ENCODE assay signal across 17 cellular contexts in the genomic region with DNA sequence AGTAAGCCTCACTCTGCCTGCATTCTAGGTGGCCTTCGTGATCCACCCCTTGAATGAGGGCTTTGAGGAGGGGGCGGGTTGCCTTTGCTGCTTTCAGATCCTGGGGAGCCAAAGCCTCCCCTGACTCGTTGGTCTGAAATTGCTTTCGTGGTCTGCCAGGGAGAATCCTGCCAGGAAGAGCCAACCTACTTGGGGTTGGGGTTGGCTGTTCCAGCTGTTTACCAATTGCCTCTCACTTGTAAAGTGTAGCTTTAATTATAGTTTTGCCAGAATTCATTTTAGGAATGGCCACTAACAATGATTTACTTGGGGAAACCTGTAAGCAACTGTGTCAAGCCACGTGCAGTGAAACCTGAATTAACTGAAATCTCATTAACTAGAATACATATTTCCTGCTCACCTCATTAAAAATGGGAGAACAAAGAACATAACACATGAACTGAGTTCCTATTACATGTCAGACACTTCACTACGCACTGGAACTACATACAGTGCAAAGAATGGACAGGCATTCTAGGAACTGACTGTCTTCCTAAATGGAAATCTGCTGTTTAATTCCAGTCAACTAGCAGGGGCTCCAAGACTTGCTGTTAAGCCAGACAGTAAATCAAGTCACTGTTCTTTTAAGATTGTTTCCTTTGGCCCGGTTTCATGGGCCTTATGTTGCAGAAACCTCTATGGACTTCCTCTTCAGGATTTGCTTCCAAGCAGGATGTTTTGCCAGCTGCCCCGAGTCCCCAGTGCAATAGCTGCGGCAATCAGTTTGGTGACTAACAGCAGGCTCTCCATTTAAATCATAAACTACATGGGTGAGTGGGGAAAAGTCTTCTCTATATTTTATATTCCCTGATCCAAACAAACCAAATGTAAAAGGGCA. TPM values are rescaled to one million over a fixed set of nuclear protein-coding genes. Genes with fewer than 3 reads are reported as not detected.
DNase-seq lines count a peak whose midpoint lies in the region; ATAC-seq, FAIRE-seq and TF ChIP-seq lines count a peak whose summit lies in the region.
"Had no signal": no experiment of that assay in that cellular context is flagged by ENCODE, and none has a peak within 500 bp of the region (broad histone marks: within the 10 kb centered on the region; RNA-seq: fewer than 3 reads in every experiment).

No MANE protein-coding gene starts in this region.

- H3K27me3 Mint-ChIP-seq in natural killer cell treated with Interleukin-12 subunit alpha and Interleukin-12 subunit beta and Interleukin-15 and Interleukin-18, amount 100 ng/mL, for 72 hours, result no peaks in the 10 kb centered on the region
- H3K27me3 Mint-ChIP-seq in natural killer cell (ENCODE audit: low read depth in 2 of 2), result no peaks in the 10 kb centered on the region
- H3K27me3 Mint-ChIP-seq in activated B cell treated with CpG ODN at 0.5 μM for 24 hours, result no peaks in the 10 kb centered on the region
- H3K27me3 Mint-ChIP-seq: progenitor cell of endocrine pancreas had no signal

- H3K4me3 ChIP-seq in right cardiac atrium (ENCODE audit: low read length), result no peak overlapping the region

- no peaks in the 10 kb centered on the region for H3K27me3 ChIP-seq in right cardiac atrium (ENCODE audit: control insufficient read depth, insufficient read depth)

- no peak overlapping the region for H3K4me3 Mint-ChIP-seq in natural killer cell treated with Interleukin-12 subunit alpha and Interleukin-12 subunit beta and Interleukin-15 and Interleukin-18, amount 100 ng/mL, for 72 hours
- H3K4me3 Mint-ChIP-seq in natural killer cell (no peak overlapping the region), activated B cell treated with CpG ODN at 0.5 μM for 24 hours (no peak overlapping the region)

- no peaks in the 10 kb centered on the region for H3K4me1 ChIP-seq in right cardiac atrium (ENCODE audit: control insufficient read depth, insufficient read depth, low read length)

- H3K9me3 ChIP-seq in right cardiac atrium (ENCODE audit: control insufficient read depth, low read length), result no peaks in the 10 kb centered on the region

- peak; percentile 13 for DNase-seq in natural killer cell treated with Interleukin-12 subunit alpha and Interleukin-12 subunit beta and Interleukin-15 and Interleukin-18, amount 100 ng/mL, for 72 hours (ENCODE audit: low spot score)
- DNase-seq in natural killer cell (no peak), activated B cell treated with CpG ODN at 0.5 μM for 24 hours (no peak), right cardiac atrium (peak in 2 of 3 donors; percentile 41 to 68), iPS-NIHi7 (ENCODE audit: extremely low spot score) (no peak), GM19239 (ENCODE audit: insufficient read length, low spot score) (no peak), NCI-H2171 treated with DMSO at 0.1 percent for 48 hours (lab: John Stamatoyannopoulos, UW) (no peak), NCI-H1048 (lab: John Stamatoyannopoulos, UW) (no peak)
- DNase-seq: activated CD4-positive, alpha-beta T cell treated with anti-CD3 and anti-CD28 coated beads for 1 hour; activated naive CD4-positive, alpha-beta T cell treated with Interleukin-2 at 50 U/mL for 16 hours; COR-L47; H7; NCI-H1694 treated with DMSO at 0.1 percent for 48 hours had no signal

- H3K9me3 Mint-ChIP-seq in natural killer cell treated with Interleukin-12 subunit alpha and Interleukin-12 subunit beta and Interleukin-15 and Interleukin-18, amount 100 ng/mL, for 72 hours, result no peaks in the 10 kb centered on the region
- H3K9me3 Mint-ChIP-seq in natural killer cell, result no peaks in the 10 kb centered on the region
- H3K9me3 Mint-ChIP-seq in activated B cell treated with CpG ODN at 0.5 μM for 24 hours, result no peaks in the 10 kb centered on the region

- FAIRE-seq in GM19239 (lab: Jason Lieb, UNC), result no peak
- FAIRE-seq: GM18507, keratinocyte had no signal

- no peak overlapping the region for H3K27ac ChIP-seq in right cardiac atrium (ENCODE audit: low read length)
- H3K27ac ChIP-seq: RWPE1 had no signal

- no peak for ATAC-seq in natural killer cell treated with Interleukin-12 subunit alpha and Interleukin-12 subunit beta and Interleukin-15 and Interleukin-18, amount 100 ng/mL, for 72 hours
- ATAC-seq in natural killer cell, result no peak
- no peak for ATAC-seq in activated B cell treated with CpG ODN at 0.5 μM for 24 hours (ENCODE audit: low read depth)
- ATAC-seq in right cardiac atrium, result peak; percentile 51 to 81

- H3K36me3 Mint-ChIP-seq in natural killer cell treated with Interleukin-12 subunit alpha and Interleukin-12 subunit beta and Interleukin-15 and Interleukin-18, amount 100 ng/mL, for 72 hours, result no peaks in the 10 kb centered on the region
- H3K36me3 Mint-ChIP-seq in natural killer cell (no peaks in the 10 kb centered on the region), activated B cell treated with CpG ODN at 0.5 μM for 24 hours (ENCODE audit: low read depth) (peaks cover 38% of the 10 kb centered on the region)

- POLR2A ChIA-PET in activated B cell treated with CpG ODN at 0.5 μM for 24 hours (lab: Charles Lee), result interaction anchor here (0.7 to 2.6 kb wide), 2 partner anchors 13 to 938 kb away, joined by 3 to 15 read pairs; partner anchors contain the start of gene CUL4B

- CTCF ChIA-PET in activated B cell treated with CpG ODN at 0.5 μM for 24 hours (lab: Charles Lee), result interaction anchor here (1.4 kb wide), 1 partner anchor 107 kb away, joined by 4 read pairs; no protein-coding TSS in a partner anchor

- TF ChIP-seq CTCF in natural killer cell (IDR thresholded peaks at IDR 0.05) (no peak), activated B cell treated with CpG ODN at 0.5 μM for 24 hours (IDR thresholded peaks at IDR 0.05) (no peak)

- 48% methylated on average over 9 of the region's 9 CpGs for WGBS in right cardiac atrium

- intact Hi-C loops in natural killer cell (cut with micrococcal nuclease), result no loop called here
- intact Hi-C loops in activated B cell treated with CpG ODN at 0.5 μM for 24 hours (cut with micrococcal nuclease), result no loop called here
- intact Hi-C loops in right cardiac atrium (cut with DNase I), result no loop called here

- H3K4me1 Mint-ChIP-seq in natural killer cell treated with Interleukin-12 subunit alpha and Interleukin-12 subunit beta and Interleukin-15 and Interleukin-18, amount 100 ng/mL, for 72 hours (ENCODE audit: low read depth in 2 of 2), result peaks cover 0 to 18% of the 10 kb centered on the region in 2 donors
- H3K4me1 Mint-ChIP-seq in natural killer cell (peaks cover 0 to 9% of the 10 kb centered on the region in 2 donors), activated B cell treated with CpG ODN at 0.5 μM for 24 hours (peaks cover 42% of the 10 kb centered on the region)

- no peak overlapping the region for H3K27ac Mint-ChIP-seq in natural killer cell treated with Interleukin-12 subunit alpha and Interleukin-12 subunit beta and Interleukin-15 and Interleukin-18, amount 100 ng/mL, for 72 hours
- H3K27ac Mint-ChIP-seq in natural killer cell, result no peak overlapping the region
- peak overlapping the region; percentile 46 for H3K27ac Mint-ChIP-seq in activated B cell treated with CpG ODN at 0.5 μM for 24 hours
- H3K27ac Mint-ChIP-seq: progenitor cell of endocrine pancreas had no signal

RNA-seq across cellular contexts. Expression of gene NKRF, which starts 16.4 kb away (rescaled TPM):
- total RNA-seq in natural killer cell treated with Interleukin-12 subunit alpha and Interleukin-12 subunit beta and Interleukin-15 and Interleukin-18, amount 100 ng/mL, for 72 hours, result 10 to 100 TPM; 15.8 to 24.4 TPM
- total RNA-seq in natural killer cell (1 to 10 TPM; 6.7 to 9.2 (median 6.9) TPM), activated B cell treated with CpG ODN at 0.5 μM for 24 hours (21.5 and 22.6 TPM in 2 replicates), right cardiac atrium (1 to 10 TPM; 4.4 to 5.2 (median 4.8) TPM)
- 3.8 TPM for polyA plus RNA-seq in right cardiac atrium

RNA-seq across cellular contexts. Expression of gene UBE2A, which starts 48.2 kb away (rescaled TPM):
- total RNA-seq in natural killer cell treated with Interleukin-12 subunit alpha and Interleukin-12 subunit beta and Interleukin-15 and Interleukin-18, amount 100 ng/mL, for 72 hours, result 10 to 100 TPM; 58.3 to 60.0 TPM
- 100 to 1,000 TPM in 1 of 3 donors, 10 to 100 TPM in 2; 88.4 to 125 (median 91.0) TPM for total RNA-seq in natural killer cell
- 65.9 and 73.5 TPM in 2 replicates for total RNA-seq in activated B cell treated with CpG ODN at 0.5 μM for 24 hours
- total RNA-seq in right cardiac atrium, result 10 to 100 TPM; 48.8 to 59.8 (median 53.2) TPM
- 56.8 TPM for polyA plus RNA-seq in right cardiac atrium

RNA-seq across cellular contexts. Expression of gene STEEP1, which starts 57.4 kb away (rescaled TPM):
- 10 to 100 TPM; 20.8 to 24.2 TPM for total RNA-seq in natural killer cell treated with Interleukin-12 subunit alpha and Interleukin-12 subunit beta and Interleukin-15 and Interleukin-18, amount 100 ng/mL, for 72 hours
- total RNA-seq in natural killer cell (10 to 100 TPM; 23.5 to 29.2 (median 23.8) TPM), activated B cell treated with CpG ODN at 0.5 μM for 24 hours (27.5 and 32.0 TPM in 2 replicates), right cardiac atrium (10 to 100 TPM; 13.6 to 17.4 (median 17.0) TPM)
- 14.3 TPM for polyA plus RNA-seq in right cardiac atrium

Comparison
In these comparisons a context has a peak if more than half of its experiments do, and no peak if none do; other contexts are left out.
1. DNase-seq: peak in natural killer cell treated with Interleukin-12 subunit alpha and Interleukin-12 subunit beta and Interleukin-15 and Interleukin-18, amount 100 ng/mL, for 72 hours (single experiment) and right cardiac atrium (2 of 3); none in natural killer cell (single experiment), activated B cell treated with CpG ODN at 0.5 μM for 24 hours (single experiment), iPS-NIHi7 (single experiment), GM19239 (single experiment), NCI-H2171 treated with DMSO at 0.1 percent for 48 hours (single experiment) and NCI-H1048 (single experiment).
2. ATAC-seq: peak in right cardiac atrium (2 of 2); none in natural killer cell treated with Interleukin-12 subunit alpha and Interleukin-12 subunit beta and Interleukin-15 and Interleukin-18, amount 100 ng/mL, for 72 hours (0 of 2), natural killer cell (0 of 3) and activated B cell treated with CpG ODN at 0.5 μM for 24 hours (single experiment).